Comparison of ENCODE assay signal across 17 cellular contexts in the genomic region with DNA sequence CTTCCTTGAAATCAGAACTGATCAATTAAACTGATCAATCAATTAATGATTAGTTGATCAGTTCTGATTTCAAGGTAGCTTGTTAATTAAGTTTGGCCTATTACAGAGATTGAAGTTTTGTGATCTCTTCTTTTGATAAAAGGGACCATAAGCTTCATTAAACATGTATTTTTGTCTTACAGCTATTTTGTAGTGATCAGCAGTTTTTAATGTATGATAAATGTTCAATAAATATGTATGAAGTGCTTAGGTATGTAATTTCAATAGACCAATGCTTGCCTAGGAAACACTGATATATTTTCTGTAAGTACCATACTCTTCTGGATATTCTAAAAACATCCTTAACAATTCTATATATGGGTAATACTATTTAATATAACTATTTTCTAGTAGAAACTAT.
DNase-seq lines count a peak whose midpoint lies in the region; ATAC-seq, FAIRE-seq and TF ChIP-seq lines count a peak whose summit lies in the region.
"Had no signal": no experiment of that assay in that cellular context is flagged by ENCODE, and none has a peak within 500 bp of the region (broad histone marks: within the 10 kb centered on the region; RNA-seq: fewer than 3 reads in every experiment).

No MANE protein-coding gene starts in this region.

- no peak overlapping the region for H3K56ac ChIP-seq in IMR-90 (ENCODE audit: extremely low read depth, insufficient read depth, low read length)

- H3K4me2 ChIP-seq in A549 (no peak overlapping the region), IMR-90 (ENCODE audit: low read depth, low read length) (no peak overlapping the region)
- H3K4me2 ChIP-seq: BLaER1 treated with 17β-estradiol and CSF1 and Interleukin-3, amounts not matched to agents 10 nM and 100 nM had no signal

- H2AFZ ChIP-seq in IMR-90 (replicated peaks; ENCODE audit: low read length, poor library complexity), result no peak overlapping the region

- no peak for TF ChIP-seq POLR2A in A549 (IDR thresholded peaks at IDR 0.05; ENCODE audit: low read length)
- no peak for TF ChIP-seq POLR2A in IMR-90 (IDR thresholded peaks at IDR 0.05; ENCODE audit: low read depth, low read length)
- no peak for TF ChIP-seq POLR2A in prostate gland (IDR thresholded peaks at IDR 0.05)

- H2BK15ac ChIP-seq in IMR-90 (ENCODE audit: low read depth, low read length), result no peak overlapping the region

- H3K9me3 ChIP-seq in A549, result no peaks in the 10 kb centered on the region
- H3K9me3 ChIP-seq in IMR-90 (ENCODE audit: control insufficient read depth, insufficient read depth, low read length), result no peaks in the 10 kb centered on the region
- no peaks in the 10 kb centered on the region for H3K9me3 ChIP-seq in mucosa of descending colon
- H3K9me3 ChIP-seq in prostate gland, result no peaks in the 10 kb centered on the region
- H3K9me3 ChIP-seq: BLaER1 treated with 17β-estradiol and CSF1 and Interleukin-3, amounts not matched to agents 10 nM and 100 nM; Caco-2 had no signal

- CTCF ChIA-PET in A549 (lab: Yijun Ruan, JAX), result interaction anchor here (0.6 kb wide), 1 partner anchor 9 kb away, joined by 3 read pairs; no protein-coding TSS in a partner anchor
- CTCF ChIA-PET in IMR-90 (lab: Yijun Ruan, JAX), result no interaction called here

- no peak overlapping the region for H3K9ac ChIP-seq in IMR-90 (ENCODE audit: low read depth, low read length)
- H3K9ac ChIP-seq: BLaER1 treated with 17β-estradiol and CSF1 and Interleukin-3, amounts not matched to agents 10 nM and 100 nM had no signal

- H4K20me1 ChIP-seq in IMR-90 (ENCODE audit: insufficient read depth, low read length), result no peaks in the 10 kb centered on the region
- H4K20me1 ChIP-seq: BLaER1 treated with 17β-estradiol and CSF1 and Interleukin-3, amounts not matched to agents 10 nM and 100 nM had no signal

- H3K27ac ChIP-seq in A549, result no peak overlapping the region
- no peak overlapping the region for H3K27ac ChIP-seq in IMR-90 (ENCODE audit: insufficient read depth, low read length)
- H3K27ac ChIP-seq in prostate gland, result no peak overlapping the region
- H3K27ac ChIP-seq: BLaER1 treated with 17β-estradiol and CSF1 and Interleukin-3, amounts not matched to agents 10 nM and 100 nM; C4-2B had no signal

- no peak for TF ChIP-seq EP300 in A549 (IDR thresholded peaks at IDR 0.05)

- H4K5ac ChIP-seq in IMR-90 (ENCODE audit: low read depth, low read length), result no peak overlapping the region

- no peak for FAIRE-seq in A549 (lab: Jason Lieb, UNC)
- FAIRE-seq in islet of Langerhans (lab: Jason Lieb, UNC), result peak; percentile 51
- FAIRE-seq: GM12891, GM19239 had no signal

- H2AK9ac ChIP-seq in IMR-90 (replicated peaks; ENCODE audit: low read depth, low read length, poor library complexity), result no peak overlapping the region

- H4K8ac ChIP-seq in IMR-90 (ENCODE audit: low read depth in 2 of 2, low read length in 2 of 2), result no peak overlapping the region

- H3K79me1 ChIP-seq in IMR-90 (ENCODE audit: low read depth in 1 of 2, low read length in 2 of 2), result no peaks in the 10 kb centered on the region

- no peak overlapping the region for H3K18ac ChIP-seq in IMR-90 (ENCODE audit: low read depth, low read length)

- POLR2A ChIA-PET in A549 (lab: Yijun Ruan, JAX), result no interaction called here
- POLR2A ChIA-PET in IMR-90 (lab: Charles Lee; ENCODE audit: unreplicated experiment), result no interaction called here

- intact Hi-C loops in IMR-90 (cut with micrococcal nuclease) (no loop called here), mucosa of descending colon (cut with DNase I, micrococcal nuclease) (no loop called here), prostate gland (cut with DNase I) (no loop called here)

- H3K4me1 ChIP-seq in A549 (no peaks in the 10 kb centered on the region), IMR-90 (ENCODE audit: control insufficient read depth, insufficient read depth, low read length) (no peaks in the 10 kb centered on the region), mucosa of descending colon (ENCODE audit: low read depth) (no peaks in the 10 kb centered on the region), prostate gland (replicated peaks) (no peaks in the 10 kb centered on the region)
- H3K4me1 ChIP-seq: Caco-2 had no signal

- TF ChIP-seq RAD21 in A549 (conservative IDR thresholded peaks at IDR 0.05 in 1 of 2, IDR thresholded peaks at IDR 0.05 in 1 of 2) (no peak), IMR-90 (IDR thresholded peaks at IDR 0.05; ENCODE audit: low read length) (no peak)

- H3K27me3 ChIP-seq in IMR-90 (ENCODE audit: control insufficient read depth, insufficient read depth, low read length) (no peaks in the 10 kb centered on the region), prostate gland (replicated peaks; ENCODE audit: insufficient read depth) (no peaks in the 10 kb centered on the region)
- H3K27me3 ChIP-seq: BLaER1 treated with 17β-estradiol and CSF1 and Interleukin-3, amounts not matched to agents 10 nM and 100 nM had no signal

- dilution Hi-C loops in IMR-90 (cut with HindIII; ENCODE audit: low sequenced_read_pairs, unreplicated experiment), result no loop called here

- H2BK120ac ChIP-seq in IMR-90 (ENCODE audit: low read depth, low read length), result no peak overlapping the region

- no TSS peak for BruUV-seq in IMR-90 (replicated peaks; lab: Mats Ljungman, UMichigan)

- H3K4ac ChIP-seq in IMR-90 (ENCODE audit: low read depth, low read length), result no peak overlapping the region

- H2AK5ac ChIP-seq in IMR-90 (ENCODE audit: low read depth, low read length), result no peak overlapping the region

- ATAC-seq in A549, result no peak
- ATAC-seq in IMR-90 (ENCODE audit: low read depth), result no peak
- no peak for ATAC-seq in mucosa of descending colon
- ATAC-seq: CD8-positive, alpha-beta T cell had no signal

- H3K36me3 ChIP-seq in IMR-90 (ENCODE audit: control insufficient read depth, insufficient read depth, low read length) (no peaks in the 10 kb centered on the region), mucosa of descending colon (ENCODE audit: low read depth) (no peaks in the 10 kb centered on the region), prostate gland (no peaks in the 10 kb centered on the region)
- H3K36me3 ChIP-seq: BLaER1 treated with 17β-estradiol and CSF1 and Interleukin-3, amounts not matched to agents 10 nM and 100 nM had no signal

- H3K9me1 ChIP-seq in IMR-90 (ENCODE audit: insufficient read depth, low read length), result no peaks in the 10 kb centered on the region

- in situ Hi-C loops in IMR-90 (cut with MboI; ENCODE audit: low sequenced_read_pairs), result no loop called here

- no peak overlapping the region for H2BK5ac ChIP-seq in IMR-90 (ENCODE audit: low read depth, low read length, poor library complexity, severe bottlenecking)

- H3K4me3 ChIP-seq in A549 (no peak overlapping the region), IMR-90 (ENCODE audit: insufficient read depth, low read depth, low read length) (no peak overlapping the region), mucosa of descending colon (no peak overlapping the region), prostate gland (no peak overlapping the region)
- H3K4me3 ChIP-seq: BLaER1 treated with 17β-estradiol and CSF1 and Interleukin-3, amounts not matched to agents 10 nM and 100 nM had no signal

- H4K91ac ChIP-seq in IMR-90 (ENCODE audit: insufficient read depth, low read depth, low read length), result no peak overlapping the region

- H3K14ac ChIP-seq in IMR-90 (replicated peaks; ENCODE audit: low read depth, low read length), result no peak overlapping the region

- TF ChIP-seq CTCF in A549 (IDR thresholded peaks at IDR 0.05) (no peak), IMR-90 (conservative IDR thresholded peaks at IDR 0.05; ENCODE audit: low read depth, low read length) (no peak), mucosa of descending colon (IDR thresholded peaks at IDR 0.05) (no peak), prostate gland (IDR thresholded peaks at IDR 0.05) (no peak)

- DNase-seq in A549 (ENCODE audit: low read depth in 1 of 2, low spot score in 1 of 2) (no peak), IMR-90 (no peak), mucosa of descending colon (no peak), prostate gland (ENCODE audit: low spot score) (no peak)
- DNase-seq: 8988T; AML-193; Caco-2; Calu3; CD4-positive, alpha-beta T cell; CD8-positive, alpha-beta T cell; DMS79 treated with DMSO at 0.1 percent for 48 hours; GF-D8 had no signal

- H2BK20ac ChIP-seq in IMR-90 (ENCODE audit: low read depth, low read length), result no peak overlapping the region

- H3K23ac ChIP-seq in IMR-90 (ENCODE audit: low read depth, low read length), result no peak overlapping the region

TF ChIP-seq in A549, 52 proteins besides CTCF, POLR2A, EP300 and RAD21:
- peak; percentile 86 for TF ChIP-seq MAFK (IDR thresholded peaks at IDR 0.05; ENCODE audit: partially characterized antibody)
- no peak for TF ChIP-seq USF2 (IDR thresholded peaks at IDR 0.05)
TF ChIP-seq in A549: peak in this region for 1.

TF ChIP-seq in IMR-90, 13 proteins besides CTCF, POLR2A, EP300 and RAD21:
- no peak for TF ChIP-seq BHLHE40 (IDR thresholded peaks at IDR 0.05; ENCODE audit: low read depth, low read length)
- peak; percentile 84 for TF ChIP-seq MAFK (IDR thresholded peaks at IDR 0.05; ENCODE audit: low read depth, low read length)
